ENCODE assay signal across 8 cellular contexts in genomic region chr2:8677646-8678592, GRCh38. TPM values are rescaled to one million over a fixed set of nuclear protein-coding genes. Genes with fewer than 3 reads are reported as not detected.
DNase-seq lines count a peak whose midpoint lies in the region; ATAC-seq and TF ChIP-seq lines count a peak whose summit lies in the region.

No MANE protein-coding gene starts in this region.

- H3K4me3 ChIP-seq in AG09309 (ENCODE audit: control insufficient read depth, low read depth, low read length) (peak overlapping the region; percentile 48), HEK293 (ENCODE audit: low read depth, low read length) (peak overlapping the region; percentile 16), neural progenitor cell (peak overlapping the region; percentile 45)

- intact Hi-C loops in activated T-helper 2 cell treated with anti-CD3 and anti-CD28 coated beads, Interferon-gamma antibody, Interleukin-2, Interleukin-4, amounts not matched to agents 10 μg/mL and 5 μg/mL and 100 μg/mL, durations not matched to agents 14 hours and 24 hours and 36 hours (cut with micrococcal nuclease): no loop called here

- peak overlapping the region; percentile 73 for H3K4me3 Mint-ChIP-seq in activated T-helper 2 cell treated with anti-CD3 and anti-CD28 coated beads, Interferon-gamma antibody, Interleukin-2, Interleukin-4, amounts not matched to agents 10 μg/mL and 5 μg/mL and 100 μg/mL, durations not matched to agents 14 hours and 24 hours and 36 hours (ENCODE audit: low read depth)
- peak overlapping the region; percentile 88 for H3K4me3 Mint-ChIP-seq in neural progenitor cell

- H3K79me2 ChIP-seq in neural progenitor cell (ENCODE audit: low read depth): peaks cover 10% of the 10 kb centered on the region

- H3K27me3 Mint-ChIP-seq in activated T-helper 2 cell treated with anti-CD3 and anti-CD28 coated beads, Interferon-gamma antibody, Interleukin-2, Interleukin-4, amounts not matched to agents 10 μg/mL and 5 μg/mL and 100 μg/mL, durations not matched to agents 14 hours and 24 hours and 36 hours (ENCODE audit: low read depth): peaks cover 44% of the 10 kb centered on the region
- peaks cover 14% of the 10 kb centered on the region for H3K27me3 Mint-ChIP-seq in neural progenitor cell (ENCODE audit: insufficient read depth, low read depth)

- peaks cover 28% of the 10 kb centered on the region for H3K9me3 Mint-ChIP-seq in activated T-helper 2 cell treated with anti-CD3 and anti-CD28 coated beads, Interferon-gamma antibody, Interleukin-2, Interleukin-4, amounts not matched to agents 10 μg/mL and 5 μg/mL and 100 μg/mL, durations not matched to agents 14 hours and 24 hours and 36 hours
- peaks cover 27% of the 10 kb centered on the region for H3K9me3 Mint-ChIP-seq in neural progenitor cell

- H3K9me3 ChIP-seq in HEK293 (ENCODE audit: control insufficient read depth, insufficient read depth, low read depth, low read length) (no peaks in the 10 kb centered on the region), neural progenitor cell (ENCODE audit: low read depth) (peaks cover 11% of the 10 kb centered on the region)

- peak overlapping the region; percentile 47 for H3K9ac ChIP-seq in neural progenitor cell

- peaks cover 41% of the 10 kb centered on the region for H3K36me3 Mint-ChIP-seq in activated T-helper 2 cell treated with anti-CD3 and anti-CD28 coated beads, Interferon-gamma antibody, Interleukin-2, Interleukin-4, amounts not matched to agents 10 μg/mL and 5 μg/mL and 100 μg/mL, durations not matched to agents 14 hours and 24 hours and 36 hours (ENCODE audit: low read depth)
- H3K36me3 Mint-ChIP-seq in neural progenitor cell: peaks cover 20% of the 10 kb centered on the region

- H3F3A ChIP-seq in neural progenitor cell (ENCODE audit: low read depth): peaks cover 49% of the 10 kb centered on the region

- TF ChIP-seq CTCF in AG09309 (IDR thresholded peaks at IDR 0.05; ENCODE audit: control insufficient read depth, insufficient read depth, low read depth, low read length, missing control alignments): no peak
- TF ChIP-seq CTCF in HEK293 (tag by site-specific recombination; IDR thresholded peaks at IDR 0.05): no peak
- TF ChIP-seq CTCF in neural progenitor cell (IDR thresholded peaks at IDR 0.05): no peak

- peaks cover 23% of the 10 kb centered on the region for H3K27me3 ChIP-seq in neural progenitor cell

- peaks cover 9% of the 10 kb centered on the region for H4K20me1 ChIP-seq in neural progenitor cell (ENCODE audit: low read depth)

- no peak overlapping the region for H2AFZ ChIP-seq in neural progenitor cell (replicated peaks)

- ATAC-seq in GM18858 (IDR thresholded peaks at IDR 0.05; ENCODE audit: unreplicated experiment) (no peak), HG03025 (IDR thresholded peaks at IDR 0.05; ENCODE audit: low FRiP score, unreplicated experiment) (no peak)

- H3K4me2 ChIP-seq in neural progenitor cell: peak overlapping the region; percentile 85

- H3K4me1 Mint-ChIP-seq in activated T-helper 2 cell treated with anti-CD3 and anti-CD28 coated beads, Interferon-gamma antibody, Interleukin-2, Interleukin-4, amounts not matched to agents 10 μg/mL and 5 μg/mL and 100 μg/mL, durations not matched to agents 14 hours and 24 hours and 36 hours (ENCODE audit: low read depth): peaks cover 25% of the 10 kb centered on the region
- peaks cover 43% of the 10 kb centered on the region for H3K4me1 Mint-ChIP-seq in neural progenitor cell

- POLR2A ChIA-PET in HEK293 (lab: Yijun Ruan, JAX): interaction anchor here (0.6 to 1.4 kb wide), 2 partner anchors 8 to 303 kb away, joined by 3 to 4 read pairs; no protein-coding TSS in a partner anchor

- H3K4me1 ChIP-seq in HEK293 (ENCODE audit: control insufficient read depth, insufficient read depth, low read length) (peaks cover 5% of the 10 kb centered on the region), neural progenitor cell (peaks cover 38% of the 10 kb centered on the region)

- H3K27ac ChIP-seq in HEK293 (ENCODE audit: extremely low read depth, low read depth, low read length) (peak overlapping the region; percentile 98), neural progenitor cell (peak overlapping the region; percentile 99)

- CTCF ChIA-PET in HEK293 (lab: Yijun Ruan, JAX): no interaction called here

- peak overlapping the region; percentile 47 for H3K27ac Mint-ChIP-seq in activated T-helper 2 cell treated with anti-CD3 and anti-CD28 coated beads, Interferon-gamma antibody, Interleukin-2, Interleukin-4, amounts not matched to agents 10 μg/mL and 5 μg/mL and 100 μg/mL, durations not matched to agents 14 hours and 24 hours and 36 hours
- H3K27ac Mint-ChIP-seq in neural progenitor cell: peak overlapping the region; percentile 99

- peaks cover 0 to 8% of the 10 kb centered on the region in 2 experiments; a peak in 1 of 3 replicates for H3K36me3 ChIP-seq in HEK293 (ENCODE audit: control insufficient read depth in 2 of 2, insufficient read depth in 1 of 2, low read length in 2 of 2)
- no peaks in the 10 kb centered on the region for H3K36me3 ChIP-seq in neural progenitor cell

- DNase-seq in AG09309 (ENCODE audit: low read depth) (no peak), NCI-H774 (lab: John Stamatoyannopoulos, UW) (peak; percentile 65), globus pallidus (ENCODE audit: low spot score) (peak; percentile 54), neural progenitor cell (ENCODE audit: low spot score) (peak; percentile 83)
- DNase-seq in activated T-helper 2 cell treated with anti-CD3 and anti-CD28 coated beads, Interferon-gamma antibody, Interleukin-2, Interleukin-4, amounts not matched to agents 10 μg/mL and 5 μg/mL and 100 μg/mL, durations not matched to agents 14 hours and 24 hours and 36 hours (ENCODE audit: low spot score): no peak

TF ChIP-seq in HEK293, 187 proteins besides CTCF, POLR2A, EP300 and RAD21 (continues in another document):
- TF ChIP-seq ZNF843 (tag by site-specific recombination; IDR thresholded peaks at IDR 0.05): no peak
- TF ChIP-seq SP2 (tag by site-specific recombination; IDR thresholded peaks at IDR 0.05): peak; percentile 47; the same call in 1 of the 2 replicates
- no peak for TF ChIP-seq KLF16 (tag by site-specific recombination; IDR thresholded peaks at IDR 0.05)
- TF ChIP-seq HOXD13 (CRISPR knock-in tag; IDR thresholded peaks at IDR 0.05; ENCODE audit: borderline replicate concordance): no peak
- peak; percentile 82 for TF ChIP-seq PRDM6 (tag by site-specific recombination; IDR thresholded peaks at IDR 0.05)
- TF ChIP-seq ZNF707 (tag by site-specific recombination; IDR thresholded peaks at IDR 0.05): no peak
- TF ChIP-seq BCL6B (tag by site-specific recombination; IDR thresholded peaks at IDR 0.05): peak; percentile 76
- no peak for TF ChIP-seq ZNF133 (tag by site-specific recombination; IDR thresholded peaks at IDR 0.05)
- no peak for TF ChIP-seq ZNF549 (tag by site-specific recombination; IDR thresholded peaks at IDR 0.05)
- TF ChIP-seq ZSCAN30 (tag by site-specific recombination; IDR thresholded peaks at IDR 0.05): no peak
- TF ChIP-seq ZBTB10 (tag by site-specific recombination; IDR thresholded peaks at IDR 0.05): no peak
- no peak for TF ChIP-seq ZNF626 (tag by site-specific recombination; IDR thresholded peaks at IDR 0.05)
- TF ChIP-seq ZNF175 (tag by site-specific recombination; IDR thresholded peaks at IDR 0.05): no peak
- TF ChIP-seq KLF9 (tag by site-specific recombination; IDR thresholded peaks at IDR 0.05; ENCODE audit: low read depth): no peak

RNA-seq across cellular contexts. Expression of gene ID2, which starts 3.9 kb away (rescaled TPM):
- total RNA-seq in activated T-helper 2 cell treated with anti-CD3 and anti-CD28 coated beads, Interferon-gamma antibody, Interleukin-2, Interleukin-4, amounts not matched to agents 10 μg/mL and 5 μg/mL and 100 μg/mL, durations not matched to agents 14 hours and 24 hours and 36 hours: 423 and 431 TPM in 2 replicates
- total RNA-seq in neural progenitor cell (ENCODE audit: low replicate concordance): 140 and 224 TPM in 2 replicates

Comparison
In these comparisons a context has a peak if more than half of its experiments do, and no peak if none do; other contexts are left out.
1. DNase-seq: peak in NCI-H774 (single experiment), globus pallidus (single experiment) and neural progenitor cell (single experiment); none in AG09309 (single experiment) and activated T-helper 2 cell treated with anti-CD3 and anti-CD28 coated beads, Interferon-gamma antibody, Interleukin-2, Interleukin-4, amounts not matched to agents 10 μg/mL and 5 μg/mL and 100 μg/mL, durations not matched to agents 14 hours and 24 hours and 36 hours (single experiment).
2. Peak in every context shown above with its lines, with median percentiles within 50 percentile points of each other: H3K4me3 ChIP-seq.